In the genomic region with DNA sequence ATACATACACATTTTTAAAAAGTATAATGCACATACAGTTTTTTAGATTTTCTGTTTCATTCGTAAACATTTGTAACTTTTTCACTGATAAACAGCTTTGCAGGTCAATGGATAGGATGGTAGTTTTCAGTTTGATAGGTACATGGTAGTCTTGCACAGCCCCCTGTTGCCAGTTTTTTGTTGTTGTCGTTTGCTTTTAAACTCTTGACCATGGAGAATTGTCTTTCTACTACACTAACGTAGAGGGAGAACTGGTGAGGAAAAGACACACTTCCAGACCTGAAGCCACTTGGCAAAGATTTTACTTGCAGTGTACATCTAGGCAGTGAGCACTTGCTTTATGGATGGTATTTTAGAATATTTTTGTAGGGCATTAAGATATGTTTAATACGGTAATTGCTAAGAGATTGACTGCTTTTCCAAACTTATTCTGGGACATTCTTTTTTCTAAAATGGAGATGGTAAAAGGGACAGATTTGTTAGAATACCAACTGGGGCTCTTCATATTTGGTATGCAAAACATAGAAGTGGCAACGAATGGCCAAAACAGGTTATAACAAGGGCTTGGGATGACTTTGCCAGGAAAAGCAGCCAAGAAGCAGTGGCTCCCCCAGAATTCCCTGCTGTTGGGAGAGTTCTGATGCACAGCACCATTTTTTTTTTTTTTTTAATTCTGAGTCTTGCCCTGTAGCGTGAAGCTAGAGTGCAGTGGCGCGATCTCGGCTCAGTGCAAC, we compare ENCODE assay signal across 8 cellular contexts. TPM values are rescaled to one million over a fixed set of nuclear protein-coding genes. Genes with fewer than 3 reads are reported as not detected.
A peak's percentile ranks its signal among the peaks of the same experiment; 100 is the strongest.
DNase-seq lines count a peak whose midpoint lies in the region; ATAC-seq and TF ChIP-seq lines count a peak whose summit lies in the region.

No MANE protein-coding gene starts in this region.

- no peaks in the 10 kb centered on the region for H3K27me3 ChIP-seq in BJ (ENCODE audit: control insufficient read depth, insufficient read depth, low read length)

- no peaks in the 10 kb centered on the region for H3K9me3 Mint-ChIP-seq in mesothelial cell of epicardium

- CTCF ChIA-PET in BJ (lab: Yijun Ruan, JAX), result interaction anchor here (0.9 to 2.4 kb wide), 2 partner anchors 22 to 150 kb away, joined by 3 to 7 read pairs; no protein-coding TSS in a partner anchor

- POLR2A ChIA-PET in BJ (lab: Charles Lee), result no interaction called here

- H3K27me3 Mint-ChIP-seq in mesothelial cell of epicardium (ENCODE audit: low read depth), result peaks cover 8% of the 10 kb centered on the region

- H3K4me1 Mint-ChIP-seq in mesothelial cell of epicardium, result peaks cover 25% of the 10 kb centered on the region

- H3K36me3 Mint-ChIP-seq in mesothelial cell of epicardium, result no peaks in the 10 kb centered on the region

- ATAC-seq in HG03025 (IDR thresholded peaks at IDR 0.05; ENCODE audit: low FRiP score, unreplicated experiment), result no peak

- DNase-seq in BJ (ENCODE audit: low read depth), result no peak
- DNase-seq in LNCaP clone FGC (ENCODE audit: low read depth), result no peak
- peak; percentile 29 to 33 for DNase-seq in cardiac fibroblast (ENCODE audit: low read depth in 2 of 2)
- DNase-seq in mesothelial cell of epicardium (ENCODE audit: low spot score in 2 of 2, unreplicated experiment in 2 of 2), result no peak
- DNase-seq in DMS 273 (lab: John Stamatoyannopoulos, UW; ENCODE audit: unreplicated experiment), result no peak
- DNase-seq in HUDEP-2 (lab: John Stamatoyannopoulos, UW; ENCODE audit: unreplicated experiment in 76 of 76), result no peak
- DNase-seq in NCI-H187 treated with DMSO at 0.1 percent for 48 hours (lab: John Stamatoyannopoulos, UW), result no peak

- H3K4me3 Mint-ChIP-seq in mesothelial cell of epicardium, result peak overlapping the region; percentile 81

- peak overlapping the region; percentile 81 for H3K27ac Mint-ChIP-seq in mesothelial cell of epicardium

- H3K4me3 ChIP-seq in BJ (ENCODE audit: low read depth, low read length) (peak overlapping the region; percentile 61), LNCaP clone FGC (ENCODE audit: low read depth, low read length) (peak overlapping the region; percentile 75), cardiac fibroblast (replicated peaks in 1 of 2; ENCODE audit: low read depth in 2 of 2, low read length in 2 of 2) (peak overlapping the region; percentile 93 to 95)

- TF ChIP-seq CTCF in BJ (IDR thresholded peaks at IDR 0.05; ENCODE audit: insufficient read depth, low read depth, low read length) (no peak), LNCaP clone FGC (IDR thresholded peaks at IDR 0.05; ENCODE audit: control insufficient read depth, extremely low read depth, insufficient read depth) (no peak), cardiac fibroblast (IDR thresholded peaks at IDR 0.05; ENCODE audit: low read depth, low read length) (no peak), mesothelial cell of epicardium (IDR thresholded peaks at IDR 0.05; ENCODE audit: unreplicated experiment) (no peak)

- 0 out of 2 replicates have a peak, but pooled peaks cover 2% of the 10 kb centered on the region for H3K36me3 ChIP-seq in BJ (ENCODE audit: control insufficient read depth, insufficient read depth, low read length)

RNA-seq across cellular contexts. Expression of gene PYGB, which starts 1.5 kb away (rescaled TPM):
- polyA plus RNA-seq in BJ (2011; rRNA removed), result 45.9 and 68.8 TPM in 2 replicates
- polyA minus RNA-seq in BJ (2011; rRNA and poly(A)+ RNA removed), result 65.7 and 82.5 TPM in 2 replicates
- 46.6 to 48.0 TPM (median 47.4 TPM) in 3 replicates for total RNA-seq in mesothelial cell of epicardium

RNA-seq across cellular contexts. Expression of gene ENTPD6, which starts 53.9 kb away (rescaled TPM):
- 53.1 and 70.8 TPM in 2 replicates for polyA plus RNA-seq in BJ (2011; rRNA removed)
- 26.9 and 39.2 TPM in 2 replicates for polyA minus RNA-seq in BJ (2011; rRNA and poly(A)+ RNA removed)
- total RNA-seq in mesothelial cell of epicardium, result 59.3 to 68.6 TPM (median 67.8 TPM) in 3 replicates

Comparison
In these comparisons a context has a peak if more than half of its experiments do, and no peak if none do; other contexts are left out.
1. DNase-seq: peak in cardiac fibroblast (2 of 2); none in BJ (single experiment), LNCaP clone FGC (single experiment), mesothelial cell of epicardium (0 of 2), DMS 273 (single experiment), HUDEP-2 (0 of 76) and NCI-H187 treated with DMSO at 0.1 percent for 48 hours (single experiment).
2. Peak in every context shown above with its lines, with median percentiles within 50 percentile points of each other: H3K4me3 ChIP-seq.